Comparison of ENCODE assay signal across 9 cellular contexts in the genomic region with DNA sequence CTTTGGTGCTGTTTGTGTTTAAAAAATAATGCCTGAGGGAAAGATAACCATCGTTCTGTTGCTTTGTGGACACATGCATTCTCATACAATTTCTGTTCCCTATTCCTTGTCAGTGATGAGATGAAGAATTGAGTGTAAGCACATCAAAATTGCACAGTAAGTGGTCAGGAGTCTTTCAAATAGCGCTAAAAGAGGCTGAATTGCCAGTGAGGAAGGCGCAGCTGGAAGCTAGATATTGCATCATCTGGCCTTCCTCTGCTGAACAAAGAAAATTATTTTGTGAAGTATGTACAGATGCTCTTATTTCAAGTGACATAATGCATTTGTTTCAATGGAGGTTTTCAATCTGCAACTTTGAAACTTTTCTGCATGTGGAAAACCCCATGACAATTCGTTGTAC.
DNase-seq lines count a peak whose midpoint lies in the region; ATAC-seq, FAIRE-seq and TF ChIP-seq lines count a peak whose summit lies in the region.
"Had no signal": no experiment of that assay in that cellular context is flagged by ENCODE, and none has a peak within 500 bp of the region (broad histone marks: within the 10 kb centered on the region; RNA-seq: fewer than 3 reads in every experiment).

No MANE protein-coding gene starts in this region.

- H3K4me1 ChIP-seq in ascending aorta = peaks cover 0 to 5% of the 10 kb centered on the region in 2 donors
- peaks cover 9 to 30% (median 11%) of the 10 kb centered on the region in 4 donors for H3K4me1 ChIP-seq in liver (ENCODE audit: control insufficient read depth in 4 of 4, insufficient read depth in 4 of 4, low read length in 3 of 4)
- H3K4me1 ChIP-seq: BLaER1 had no signal

- H3K27me3 ChIP-seq in ascending aorta (no peaks in the 10 kb centered on the region), liver (ENCODE audit: control insufficient read depth in 4 of 4, insufficient read depth in 4 of 4, low read length in 3 of 4) (no peaks in the 10 kb centered on the region)
- H3K27me3 ChIP-seq: BLaER1 had no signal

- peak; percentile 88 for ATAC-seq in Right ventricle myocardium inferior

- TF ChIP-seq CTCF in ascending aorta (IDR thresholded peaks at IDR 0.05) = no peak
- TF ChIP-seq CTCF in liver (IDR thresholded peaks at IDR 0.05; ENCODE audit: low read depth, low read length, missing input control) = no peak

- intact Hi-C loops in Right ventricle myocardium inferior (cut with DNase I) (no loop called here), cardiac septum (cut with DNase I) (loop anchor here (10.0 kb wide), 2 partner anchors 102 to 252 kb away; a partner anchor contains a TSS), ascending aorta (cut with DNase I) (no loop called here)

- 76% methylated on average over 4 of the region's 4 CpGs for WGBS in liver

- H3K36me3 ChIP-seq in ascending aorta = no peaks in the 10 kb centered on the region
- H3K36me3 ChIP-seq in liver (ENCODE audit: control insufficient read depth in 4 of 4, insufficient read depth in 3 of 4, low read depth in 1 of 4, low read length in 3 of 4) = no peaks in the 10 kb centered on the region
- H3K36me3 ChIP-seq: BLaER1 had no signal

- peak in 1 of 2 donors; percentile 21 for TF ChIP-seq RAD21 in liver (IDR thresholded peaks at IDR 0.05)

- DNase-seq in Right ventricle myocardium inferior (ENCODE audit: missing footprints) = no peak
- DNase-seq in cardiac septum (ENCODE audit: low spot score) = no peak
- no peak for DNase-seq in ascending aorta (ENCODE audit: low spot score in 2 of 2)
- DNase-seq in activated gamma-delta T cell (lab: John Stamatoyannopoulos, UW) = no peak
- no peak for DNase-seq in GM12891 (ENCODE audit: insufficient read length, low spot score)
- DNase-seq in activated naive CD4-positive, alpha-beta T cell treated with Interleukin-2 at 50 U/mL for 16 hours = no peak
- no peak for DNase-seq in H4 (ENCODE audit: low spot score)

- H3K27ac ChIP-seq in ascending aorta (peak overlapping the region; percentile 8 to 37), liver (ENCODE audit: low read depth in 1 of 2, low read length in 2 of 2) (peak overlapping the region; percentile 22 to 48)
- H3K27ac ChIP-seq: BLaER1 had no signal

- no peak for FAIRE-seq in GM12891 (lab: Jason Lieb, UNC)

- H3K9me3 ChIP-seq in ascending aorta (no peaks in the 10 kb centered on the region), liver (ENCODE audit: control insufficient read depth in 4 of 4, low read length in 3 of 4) (no peaks in the 10 kb centered on the region)
- H3K9me3 ChIP-seq: BLaER1 had no signal

- no peak overlapping the region for H3K9ac ChIP-seq in liver (ENCODE audit: low read depth in 1 of 2, low read length in 2 of 2)
- H3K9ac ChIP-seq: BLaER1 had no signal

- TF ChIP-seq POLR2A in GM12891 (IDR thresholded peaks at IDR 0.05; ENCODE audit: low read depth, low read length) = no peak

- H3K4me3 ChIP-seq in ascending aorta = no peak overlapping the region
- H3K4me3 ChIP-seq in liver (ENCODE audit: low read depth in 1 of 3, low read length in 3 of 3) = no peak overlapping the region
- H3K4me3 ChIP-seq: BLaER1 had no signal

TF ChIP-seq in liver, 16 proteins besides CTCF, POLR2A, EP300 and RAD21:
- TF ChIP-seq FOXA2 (IDR thresholded peaks at IDR 0.05) (no peak), TAF1 (conservative IDR thresholded peaks at IDR 0.05) (no peak)
- TF ChIP-seq, protein P1, sequence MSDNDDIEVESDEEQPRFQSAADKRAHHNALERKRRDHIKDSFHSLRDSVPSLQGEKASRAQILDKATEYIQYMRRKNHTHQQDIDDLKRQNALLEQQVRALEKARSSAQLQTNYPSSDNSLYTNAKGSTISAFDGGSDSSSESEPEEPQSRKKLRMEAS (IDR thresholded peaks at IDR 0.05) = peak; percentile 30
- TF ChIP-seq, protein P2, sequence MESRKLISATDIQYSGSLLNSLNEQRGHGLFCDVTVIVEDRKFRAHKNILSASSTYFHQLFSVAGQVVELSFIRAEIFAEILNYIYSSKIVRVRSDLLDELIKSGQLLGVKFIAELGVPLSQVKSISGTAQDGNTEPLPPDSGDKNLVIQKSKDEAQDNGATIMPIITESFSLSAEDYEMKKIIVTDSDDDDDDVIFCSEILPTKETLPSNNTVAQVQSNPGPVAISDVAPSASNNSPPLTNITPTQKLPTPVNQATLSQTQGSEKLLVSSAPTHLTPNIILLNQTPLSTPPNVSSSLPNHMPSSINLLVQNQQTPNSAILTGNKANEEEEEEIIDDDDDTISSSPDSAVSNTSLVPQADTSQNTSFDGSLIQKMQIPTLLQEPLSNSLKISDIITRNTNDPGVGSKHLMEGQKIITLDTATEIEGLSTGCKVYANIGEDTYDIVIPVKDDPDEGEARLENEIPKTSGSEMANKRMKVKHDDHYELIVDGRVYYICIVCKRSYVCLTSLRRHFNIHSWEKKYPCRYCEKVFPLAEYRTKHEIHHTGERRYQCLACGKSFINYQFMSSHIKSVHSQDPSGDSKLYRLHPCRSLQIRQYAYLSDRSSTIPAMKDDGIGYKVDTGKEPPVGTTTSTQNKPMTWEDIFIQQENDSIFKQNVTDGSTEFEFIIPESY (IDR thresholded peaks at IDR 0.05) = no peak

TF ChIP-seq in GM12891, 5 proteins besides CTCF, POLR2A, EP300 and RAD21:
- TF ChIP-seq PAX5 (IDR thresholded peaks at IDR 0.05; ENCODE audit: insufficient read depth, low read length, severe bottlenecking) (no peak), POLR2AphosphoS5 (IDR thresholded peaks at IDR 0.05; ENCODE audit: low read depth, low read length) (no peak), TAF1 (IDR thresholded peaks at IDR 0.05; ENCODE audit: low read depth, low read length) (no peak), POU2F2 (IDR thresholded peaks at IDR 0.05; ENCODE audit: low read depth, low read length) (no peak), SPI1 (IDR thresholded peaks at IDR 0.05; ENCODE audit: low read depth, low read length) (no peak)
